ENCODE assay signal across 13 cellular contexts in genomic region chr7:152369518-152369917, GRCh38.
DNase-seq lines count a peak whose midpoint lies in the region; ATAC-seq and TF ChIP-seq lines count a peak whose summit lies in the region.
"Had no signal": no experiment of that assay in that cellular context is flagged by ENCODE, and none has a peak within 500 bp of the region (broad histone marks: within the 10 kb centered on the region; RNA-seq: fewer than 3 reads in every experiment).

No MANE protein-coding gene starts in this region.

- peak overlapping the region; percentile 9 for H3K27ac Mint-ChIP-seq in activated naive CD4-positive, alpha-beta T cell treated with anti-CD3 and anti-CD28 coated beads, Interleukin-2, amount 50 U/mL, for 24 hours
- H3K27ac Mint-ChIP-seq in GM23338: peak overlapping the region; percentile 34
- H3K27ac Mint-ChIP-seq in endodermal cell: peak overlapping the region; percentile 37

- peaks cover 18% of the 10 kb centered on the region for H3K36me3 Mint-ChIP-seq in activated naive CD4-positive, alpha-beta T cell treated with anti-CD3 and anti-CD28 coated beads, Interleukin-2, amount 50 U/mL, for 24 hours
- peaks cover 9% of the 10 kb centered on the region; the same call in 1 of the 3 replicates for H3K36me3 Mint-ChIP-seq in GM23338 (ENCODE audit: low read depth)
- peaks cover 10% of the 10 kb centered on the region for H3K36me3 Mint-ChIP-seq in endodermal cell (ENCODE audit: low read depth)

- no peak overlapping the region for H3K27ac ChIP-seq in GM23338 (ENCODE audit: low read depth)
- H3K27ac ChIP-seq in endodermal cell (ENCODE audit: low read depth, low read length): no peak overlapping the region
- peak overlapping the region; percentile 70 to 87 (median 80) for H3K27ac ChIP-seq in gastrocnemius medialis
- H3K27ac ChIP-seq in foreskin keratinocyte: no peak overlapping the region
- H3K27ac ChIP-seq: HL-60 had no signal

- H3K27me3 ChIP-seq in GM23338 (ENCODE audit: insufficient read depth) (no peaks in the 10 kb centered on the region), endodermal cell (ENCODE audit: control insufficient read depth, insufficient read depth, low read length, poor library complexity, severe bottlenecking) (no peaks in the 10 kb centered on the region), gastrocnemius medialis (no peaks in the 10 kb centered on the region), foreskin keratinocyte (no peaks in the 10 kb centered on the region)

- H3K9me2 ChIP-seq in GM23338 (ENCODE audit: insufficient read depth): no peaks in the 10 kb centered on the region

- TF ChIP-seq POLR2A in gastrocnemius medialis (IDR thresholded peaks at IDR 0.05): no peak

- no peak overlapping the region for H3K4me2 ChIP-seq in GM23338

- 79 to 96% methylated on average over 2 to 3 of the region's 3 CpGs for WGBS in endodermal cell (ENCODE audit: insufficient coverage in 1 of 2, insufficient read length in 1 of 2), 2 experiments

- H3K4me3 Mint-ChIP-seq in activated naive CD4-positive, alpha-beta T cell treated with anti-CD3 and anti-CD28 coated beads, Interleukin-2, amount 50 U/mL, for 24 hours: no peak overlapping the region
- H3K4me3 Mint-ChIP-seq in GM23338: no peak overlapping the region
- H3K4me3 Mint-ChIP-seq in endodermal cell: no peak overlapping the region
- H3K4me3 Mint-ChIP-seq: H9 had no signal

- intact Hi-C loops in gastrocnemius medialis (cut with DNase I; ENCODE audit: low total_unique reads): no loop called here

- no peaks in the 10 kb centered on the region for H3K36me3 ChIP-seq in GM23338 (ENCODE audit: insufficient read depth)
- no peaks in the 10 kb centered on the region for H3K36me3 ChIP-seq in endodermal cell (ENCODE audit: control insufficient read depth, insufficient read depth, low read length)
- H3K36me3 ChIP-seq in gastrocnemius medialis: no peaks in the 10 kb centered on the region

- H3K4me1 ChIP-seq in GM23338 (ENCODE audit: insufficient read depth) (no peaks in the 10 kb centered on the region; the same call in 1 of the 2 replicates), endodermal cell (ENCODE audit: control insufficient read depth, insufficient read depth, low read length) (no peaks in the 10 kb centered on the region), gastrocnemius medialis (peaks cover 60 to 67% of the 10 kb centered on the region in 2 donors), foreskin keratinocyte (no peaks in the 10 kb centered on the region)

- H3K9me3 ChIP-seq in endodermal cell (ENCODE audit: control insufficient read depth, low read length) (no peaks in the 10 kb centered on the region), gastrocnemius medialis (no peaks in the 10 kb centered on the region)

- H3K4me3 ChIP-seq in GM23338 (no peak overlapping the region), endodermal cell (ENCODE audit: low read length) (no peak overlapping the region), gastrocnemius medialis (no peak overlapping the region)

- no peaks in the 10 kb centered on the region for H3F3A ChIP-seq in GM23338 (replicated peaks; ENCODE audit: low read depth)

- TF ChIP-seq CTCF in GM23338 (conservative IDR thresholded peaks at IDR 0.05; ENCODE audit: low read depth in 2 of 2) (no peak), endodermal cell (conservative IDR thresholded peaks at IDR 0.05) (no peak), gastrocnemius medialis (IDR thresholded peaks at IDR 0.05 in 4 of 5, conservative IDR thresholded peaks at IDR 0.05 in 1 of 5) (no peak), foreskin keratinocyte (conservative IDR thresholded peaks at IDR 0.05) (no peak)

- no peak overlapping the region for H3K9ac ChIP-seq in endodermal cell (ENCODE audit: extremely low read depth, low read length, poor library complexity, severe bottlenecking)

- no peak for ATAC-seq in GM23338
- ATAC-seq in gastrocnemius medialis: no peak
- no peak for ATAC-seq in HG02642 (IDR thresholded peaks at IDR 0.05; ENCODE audit: poor library complexity, unreplicated experiment)
- ATAC-seq in foreskin keratinocyte: no peak

- H3K27me3 Mint-ChIP-seq in activated naive CD4-positive, alpha-beta T cell treated with anti-CD3 and anti-CD28 coated beads, Interleukin-2, amount 50 U/mL, for 24 hours: no peaks in the 10 kb centered on the region
- H3K27me3 Mint-ChIP-seq in GM23338 (ENCODE audit: insufficient read depth, low read depth, poor library complexity) (no peaks in the 10 kb centered on the region), endodermal cell (ENCODE audit: insufficient read depth) (no peaks in the 10 kb centered on the region)

- H3K79me2 ChIP-seq in GM23338 (replicated peaks; ENCODE audit: insufficient read depth): peaks cover 94% of the 10 kb centered on the region

- H3K4me1 Mint-ChIP-seq in activated naive CD4-positive, alpha-beta T cell treated with anti-CD3 and anti-CD28 coated beads, Interleukin-2, amount 50 U/mL, for 24 hours: peaks cover 76% of the 10 kb centered on the region
- H3K4me1 Mint-ChIP-seq in GM23338 (peaks cover 24% of the 10 kb centered on the region), endodermal cell (peaks cover 14% of the 10 kb centered on the region)

- DNase-seq in activated naive CD4-positive, alpha-beta T cell treated with anti-CD3 and anti-CD28 coated beads, Interleukin-2, amount 50 U/mL, for 16 hours: no peak
- DNase-seq in GM23338 (ENCODE audit: low spot score) (no peak), endodermal cell (no peak), gastrocnemius medialis (no peak), MV-4-11 (lab: John Stamatoyannopoulos, UW) (no peak), foreskin keratinocyte (no peak)
- DNase-seq: DMS53, H9, NCI-H1417 treated with DMSO at 0.1 percent for 48 hours, NCI-H1930 had no signal

- H3K9me3 Mint-ChIP-seq in activated naive CD4-positive, alpha-beta T cell treated with anti-CD3 and anti-CD28 coated beads, Interleukin-2, amount 50 U/mL, for 24 hours: peaks cover 5% of the 10 kb centered on the region
- H3K9me3 Mint-ChIP-seq in GM23338: peaks cover 3% of the 10 kb centered on the region; the same call in 1 of the 3 replicates
- H3K9me3 Mint-ChIP-seq in endodermal cell: no peaks in the 10 kb centered on the region

- in situ Hi-C loops in gastrocnemius medialis (cut with MboI; ENCODE audit: low sequenced_read_pairs in 4 of 4): no loop called here

- H2AFZ ChIP-seq in GM23338: no peak overlapping the region

- peaks cover 3% of the 10 kb centered on the region; the same call in 1 of the 2 replicates for H4K20me1 ChIP-seq in GM23338 (replicated peaks; ENCODE audit: insufficient read depth)

TF ChIP-seq in GM23338, 12 proteins besides CTCF, POLR2A, EP300 and RAD21 (continues in another document):
- TF ChIP-seq POLR2AphosphoS5 (IDR thresholded peaks at IDR 0.05; ENCODE audit: low read depth) (no peak), EZH2 (IDR thresholded peaks at IDR 0.05; ENCODE audit: low read depth, unreplicated experiment) (no peak), NANOG (IDR thresholded peaks at IDR 0.05; ENCODE audit: borderline replicate concordance) (no peak)

Comparison
In these comparisons a context has a peak if more than half of its experiments do, and no peak if none do; other contexts are left out.
1. H3K27ac ChIP-seq: peak in gastrocnemius medialis (4 of 4); none in GM23338 (single experiment), endodermal cell (single experiment) and foreskin keratinocyte (single experiment).
2. Peak in every context shown above with its lines, with median percentiles within 50 percentile points of each other: H3K27ac Mint-ChIP-seq.